ENCODE assay signal across 12 cellular contexts in the genomic region with DNA sequence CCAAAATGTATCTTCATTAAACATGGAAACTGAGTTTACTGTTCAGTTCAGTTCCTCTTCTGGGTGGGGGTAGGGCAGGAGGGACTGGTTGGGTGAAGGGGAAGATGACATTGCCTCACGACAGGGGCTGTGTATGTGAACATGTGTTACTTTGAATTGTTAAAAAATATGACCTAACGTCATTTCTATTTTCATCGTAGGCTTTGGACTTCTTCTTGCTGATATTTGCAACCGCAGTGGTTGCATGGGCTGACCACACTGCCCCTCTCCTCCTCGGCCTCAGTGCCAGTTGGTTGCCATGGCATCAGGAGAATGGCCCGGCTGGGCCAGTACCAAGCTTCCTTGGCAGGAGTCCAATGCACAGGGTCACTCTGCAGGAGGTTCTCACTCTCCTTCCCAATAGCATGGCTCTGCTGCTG. TPM values are rescaled to one million over a fixed set of nuclear protein-coding genes. Genes with fewer than 3 reads are reported as not detected.
DNase-seq lines count a peak whose midpoint lies in the region; TF ChIP-seq lines count a peak whose summit lies in the region.
"Had no signal": no experiment of that assay in that cellular context is flagged by ENCODE, and none has a peak within 500 bp of the region (broad histone marks: within the 10 kb centered on the region; RNA-seq: fewer than 3 reads in every experiment).

No MANE protein-coding gene starts in this region.

- H2BK120ac ChIP-seq in neuronal stem cell (ENCODE audit: low read depth, low read length) = no peak overlapping the region

- peak overlapping the region; percentile 3 for H3K23ac ChIP-seq in neuronal stem cell (ENCODE audit: low read depth, low read length, poor library complexity)

- H2BK5ac ChIP-seq in neuronal stem cell (ENCODE audit: low read length) = no peak overlapping the region

- H2BK15ac ChIP-seq in neuronal stem cell (ENCODE audit: low read length) = no peak overlapping the region

- H3K4me2 ChIP-seq in neuronal stem cell (ENCODE audit: insufficient read depth, low read length, poor library complexity, severe bottlenecking) = no peak overlapping the region

- H3K27me3 ChIP-seq in dorsolateral prefrontal cortex = no peaks in the 10 kb centered on the region
- no peaks in the 10 kb centered on the region for H3K27me3 ChIP-seq in neuronal stem cell (ENCODE audit: control insufficient read depth in 3 of 3, insufficient read depth in 3 of 3, low read depth in 1 of 3, low read length in 3 of 3)

- peaks cover 16 to 73% of the 10 kb centered on the region in 2 donors for H3K36me3 ChIP-seq in neuronal stem cell (replicated peaks in 1 of 2; ENCODE audit: control insufficient read depth in 2 of 2, insufficient read depth in 2 of 2, low read length in 2 of 2)

- peaks cover 0 to 3% of the 10 kb centered on the region in 2 donors for H3K9me3 ChIP-seq in neuronal stem cell (replicated peaks in 1 of 2; ENCODE audit: control insufficient read depth in 2 of 2, insufficient read depth in 1 of 2, low read depth in 1 of 2, low read length in 2 of 2)

- H3K9ac ChIP-seq in neuronal stem cell (ENCODE audit: low read depth, low read length, poor library complexity) = no peak overlapping the region

- no peak overlapping the region for H2BK12ac ChIP-seq in neuronal stem cell (ENCODE audit: low read length)

- no peak overlapping the region for H3K4me3 ChIP-seq in dorsolateral prefrontal cortex
- no peak overlapping the region for H3K4me3 ChIP-seq in neuronal stem cell (ENCODE audit: low read length in 2 of 2)

- TF ChIP-seq CTCF in dorsolateral prefrontal cortex (IDR thresholded peaks at IDR 0.05 in 54 of 56, conservative IDR thresholded peaks at IDR 0.05 in 2 of 56; ENCODE audit: low read depth in 1 of 56, partially characterized antibody in 56 of 56) (no peak), GM20000 (IDR thresholded peaks at IDR 0.05; ENCODE audit: extremely low read depth, missing control alignments) (no peak)

- no peak overlapping the region for H2AK5ac ChIP-seq in neuronal stem cell (ENCODE audit: low read depth, low read length)

- H4K8ac ChIP-seq in neuronal stem cell (ENCODE audit: low read depth, low read length) = no peak overlapping the region

- no peaks in the 10 kb centered on the region for H3K79me1 ChIP-seq in neuronal stem cell (ENCODE audit: low read depth, low read length)

- H3K14ac ChIP-seq in neuronal stem cell (ENCODE audit: low read length) = no peak overlapping the region

- peak overlapping the region in 3 of 59 donors; percentile 1 to 75 (median 4) for H3K27ac ChIP-seq in dorsolateral prefrontal cortex
- no peak overlapping the region for H3K27ac ChIP-seq in neuronal stem cell (replicated peaks; ENCODE audit: low read length)

- no peak overlapping the region for H4K91ac ChIP-seq in neuronal stem cell (ENCODE audit: low read depth, low read length, poor library complexity)

- DNase-seq in C1 segment of cervical spinal cord (lab: John Stamatoyannopoulos, UW) = peak in 12 of 14 donors; percentile 18 to 98 (median 63)
- DNase-seq in NCI-H2196 treated with DMSO at 0.1 percent for 48 hours (lab: John Stamatoyannopoulos, UW; ENCODE audit: unreplicated experiment) = peak; percentile 7
- peak in 9 of 10 donors; percentile 41 to 98 (median 58) for DNase-seq in dorsolateral prefrontal cortex
- DNase-seq in neuronal stem cell (ENCODE audit: low spot score) = no peak
- no peak for DNase-seq in HUDEP-2 (lab: John Stamatoyannopoulos, UW; ENCODE audit: unreplicated experiment in 76 of 76)
- no peak for DNase-seq in activated CD4-positive, CD25-positive, alpha-beta regulatory T cell treated with anti-CD3 and anti-CD28 coated beads, Interleukin-2, amount 50 U/mL, for 72 hours
- no peak for DNase-seq in GM20000 (ENCODE audit: low spot score)
- no peak for DNase-seq in AG08396 (ENCODE audit: low spot score)
- DNase-seq: activated CD4-positive, alpha-beta memory T cell treated with anti-CD3 and anti-CD28 coated beads, Interleukin-2, amount 10 ng/mL, durations not matched to agents 7 days and 5 days; activated naive CD4-positive, alpha-beta T cell treated with anti-CD3 and anti-CD28 coated beads for 36 hours; effector memory CD4-positive, alpha-beta T cell; mesenchymal stem cell had no signal

- H3K4me1 ChIP-seq in neuronal stem cell (ENCODE audit: control insufficient read depth in 2 of 2, insufficient read depth in 1 of 2, low read depth in 1 of 2, low read length in 2 of 2) = no peaks in the 10 kb centered on the region

- H2AFZ ChIP-seq in neuronal stem cell (ENCODE audit: low read length) = no peak overlapping the region

- intact Hi-C loops in dorsolateral prefrontal cortex (cut with DNase I) = no loop called here

- no peak overlapping the region for H3K18ac ChIP-seq in neuronal stem cell (ENCODE audit: low read length)

- no CpG with 5 or more reads among the region's 6 CpGs for WGBS in neuronal stem cell (ENCODE audit: extremely low coverage in 2 of 2, insufficient read length in 2 of 2, insufficient replicate concordance in 1 of 2), 2 donors

- H3K4ac ChIP-seq in neuronal stem cell (ENCODE audit: low read length) = no peak overlapping the region

RNA-seq across cellular contexts. Expression of gene HACD4, which starts 41.5 kb away (rescaled TPM):
- total RNA-seq in dorsolateral prefrontal cortex = 1 to 10 TPM in 110 of 120 experiments, under 1 TPM in 10; 0.63 to 3.7 (median 1.7) TPM
- polyA plus RNA-seq in neuronal stem cell (2013, experiment 1 of 2) = 1.5 TPM
- 1.6 TPM for polyA plus RNA-seq in neuronal stem cell (2013, experiment 2 of 2)

Comparison
In these comparisons a context has a peak if more than half of its experiments do, and no peak if none do; other contexts are left out.
1. DNase-seq: peak in C1 segment of cervical spinal cord (12 of 14), NCI-H2196 treated with DMSO at 0.1 percent for 48 hours (single experiment) and dorsolateral prefrontal cortex (9 of 10); none in neuronal stem cell (single experiment), HUDEP-2 (0 of 76), activated CD4-positive, CD25-positive, alpha-beta regulatory T cell treated with anti-CD3 and anti-CD28 coated beads, Interleukin-2, amount 50 U/mL, for 72 hours (single experiment), GM20000 (single experiment) and AG08396 (single experiment).